In genomic region chr2:74553892-74554820, GRCh38 we compare ENCODE assay signal across 8 cellular contexts. TPM values are rescaled to one million over a fixed set of nuclear protein-coding genes. Genes with fewer than 3 reads are reported as not detected.
DNase-seq lines count a peak whose midpoint lies in the region; ATAC-seq and TF ChIP-seq lines count a peak whose summit lies in the region.

Gene DOK1 (plus strand): TSS chr2:74554720. CDS start chr2:74554755, 35 bp downstream.
A gene with protein sequence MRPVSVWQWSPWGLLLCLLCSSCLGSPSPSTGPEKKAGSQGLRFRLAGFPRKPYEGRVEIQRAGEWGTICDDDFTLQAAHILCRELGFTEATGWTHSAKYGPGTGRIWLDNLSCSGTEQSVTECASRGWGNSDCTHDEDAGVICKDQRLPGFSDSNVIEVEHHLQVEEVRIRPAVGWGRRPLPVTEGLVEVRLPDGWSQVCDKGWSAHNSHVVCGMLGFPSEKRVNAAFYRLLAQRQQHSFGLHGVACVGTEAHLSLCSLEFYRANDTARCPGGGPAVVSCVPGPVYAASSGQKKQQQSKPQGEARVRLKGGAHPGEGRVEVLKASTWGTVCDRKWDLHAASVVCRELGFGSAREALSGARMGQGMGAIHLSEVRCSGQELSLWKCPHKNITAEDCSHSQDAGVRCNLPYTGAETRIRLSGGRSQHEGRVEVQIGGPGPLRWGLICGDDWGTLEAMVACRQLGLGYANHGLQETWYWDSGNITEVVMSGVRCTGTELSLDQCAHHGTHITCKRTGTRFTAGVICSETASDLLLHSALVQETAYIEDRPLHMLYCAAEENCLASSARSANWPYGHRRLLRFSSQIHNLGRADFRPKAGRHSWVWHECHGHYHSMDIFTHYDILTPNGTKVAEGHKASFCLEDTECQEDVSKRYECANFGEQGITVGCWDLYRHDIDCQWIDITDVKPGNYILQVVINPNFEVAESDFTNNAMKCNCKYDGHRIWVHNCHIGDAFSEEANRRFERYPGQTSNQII (minus strand): TSS chr2:74553942. CDS start chr2:74552634, 1,308 bp downstream.

- H3K9ac ChIP-seq in neural cell (ENCODE audit: low read length): peak within 1 kb of the TSS; percentile 72

- no peak for TF ChIP-seq CTCF in CD4-positive, alpha-beta T cell (IDR thresholded peaks at IDR 0.05)
- TF ChIP-seq CTCF in fibroblast of the aortic adventitia (IDR thresholded peaks at IDR 0.05; ENCODE audit: insufficient read depth, low read length) (no peak), neural cell (IDR thresholded peaks at IDR 0.05; ENCODE audit: poor library complexity, severe bottlenecking) (no peak)

- intact Hi-C loops in CD4-positive, alpha-beta T cell (cut with DNase I, micrococcal nuclease): loop anchor here (1.0 to 10.0 kb wide), 3 partner anchors 24 to 101 kb away; partner anchors contain the start of genes AUP1 (in 1 of the 2), HTRA2 (in 1 of the 2) and SEMA4F (in 1 of the 2)

- H3K27me3 Mint-ChIP-seq in CD4-positive, alpha-beta T cell: peaks cover 26% of the 10 kb centered on the region
- H3K27me3 Mint-ChIP-seq in stimulated activated naive CD8-positive, alpha-beta T cell treated with anti-CD3 and anti-CD28 coated beads, Interleukin-15, amount 100 ng/mL, for 72 hours: peaks cover 39% of the 10 kb centered on the region

- no peak for TF ChIP-seq RAD21 in neural cell (conservative IDR thresholded peaks at IDR 0.05)

- H3K27ac ChIP-seq in CD4-positive, alpha-beta T cell (ENCODE audit: low read depth, low read length): peak within 1 kb of the TSS; percentile 51
- peak within 1 kb of the TSS; percentile 39 for H3K27ac ChIP-seq in neural cell (ENCODE audit: low read length)

- no peaks in the 10 kb centered on the region for H3F3A ChIP-seq in neural cell (ENCODE audit: insufficient read depth, low read length, poor library complexity, severe bottlenecking)

- H3K4me1 Mint-ChIP-seq in CD4-positive, alpha-beta T cell (ENCODE audit: low read depth): peaks cover 12% of the 10 kb centered on the region
- peaks cover 29% of the 10 kb centered on the region for H3K4me1 Mint-ChIP-seq in stimulated activated naive CD8-positive, alpha-beta T cell treated with anti-CD3 and anti-CD28 coated beads, Interleukin-15, amount 100 ng/mL, for 72 hours

- DNase-seq in CD4-positive, alpha-beta T cell: peak; percentile 58 to 82 (median 76)
- peak; percentile 96 for DNase-seq in RPMI7951 (ENCODE audit: low read depth)
- DNase-seq in activated T-helper 9 cell treated with anti-CD3 and anti-CD28 coated beads, Interleukin-2, amount 50 U/mL, for 16 hours (ENCODE audit: low read depth): peak; percentile 74
- peak; percentile 88 for DNase-seq in fibroblast of the aortic adventitia (ENCODE audit: low read depth)
- DNase-seq in stimulated activated naive CD8-positive, alpha-beta T cell treated with anti-CD3 and anti-CD28 coated beads, Interleukin-15, amount 100 ng/mL, for 72 hours: peak; percentile 86 to 91

- no peaks in the 10 kb centered on the region for H4K20me1 ChIP-seq in neural cell (ENCODE audit: insufficient read depth)

- CTCF ChIA-PET in CD4-positive, alpha-beta T cell (lab: Charles Lee): no interaction called here

- H3K9me3 Mint-ChIP-seq in CD4-positive, alpha-beta T cell: no peaks in the 10 kb centered on the region
- H3K9me3 Mint-ChIP-seq in stimulated activated naive CD8-positive, alpha-beta T cell treated with anti-CD3 and anti-CD28 coated beads, Interleukin-15, amount 100 ng/mL, for 72 hours: no peaks in the 10 kb centered on the region

- peak within 1 kb of the TSS; percentile 84 for H3K27ac Mint-ChIP-seq in CD4-positive, alpha-beta T cell
- peak within 1 kb of the TSS; percentile 84 to 95 for H3K27ac Mint-ChIP-seq in stimulated activated naive CD8-positive, alpha-beta T cell treated with anti-CD3 and anti-CD28 coated beads, Interleukin-15, amount 100 ng/mL, for 72 hours

- peaks cover 8% of the 10 kb centered on the region for H3K27me3 ChIP-seq in CD4-positive, alpha-beta T cell (ENCODE audit: control insufficient read depth, insufficient read depth, low read length)
- H3K27me3 ChIP-seq in neural cell (ENCODE audit: insufficient read depth, low read depth, low read length): peaks cover 37% of the 10 kb centered on the region

- ATAC-seq in CD4-positive, alpha-beta T cell (ENCODE audit: poor library complexity): peak; percentile 82
- ATAC-seq in GM19395 (IDR thresholded peaks at IDR 0.05; ENCODE audit: unreplicated experiment) (peak; percentile 49), HG03558 (IDR thresholded peaks at IDR 0.05; ENCODE audit: extremely low read depth, unreplicated experiment) (peak; percentile 24)
- peak; percentile 75 for ATAC-seq in stimulated activated naive CD8-positive, alpha-beta T cell treated with anti-CD3 and anti-CD28 coated beads, Interleukin-15, amount 100 ng/mL, for 72 hours

- peak; percentile 32 for TF ChIP-seq EP300 in neural cell (conservative IDR thresholded peaks at IDR 0.05; ENCODE audit: poor library complexity, severe bottlenecking)

- peak within 1 kb of the TSS; percentile 94 for H3K4me3 Mint-ChIP-seq in CD4-positive, alpha-beta T cell
- H3K4me3 Mint-ChIP-seq in stimulated activated naive CD8-positive, alpha-beta T cell treated with anti-CD3 and anti-CD28 coated beads, Interleukin-15, amount 100 ng/mL, for 72 hours: peak within 1 kb of the TSS; percentile 88 to 89

- H3K36me3 Mint-ChIP-seq in CD4-positive, alpha-beta T cell (ENCODE audit: low read depth): peaks cover 14% of the 10 kb centered on the region

- H3K79me2 ChIP-seq in neural cell (replicated peaks; ENCODE audit: insufficient read depth, low read length): no peaks in the 10 kb centered on the region

- POLR2A ChIA-PET in CD4-positive, alpha-beta T cell (lab: Charles Lee): interaction anchor here (1.3 kb wide), 1 partner anchor 96 kb away, joined by 3 read pairs; the partner anchor contains the start of gene WBP1

- H3K36me3 ChIP-seq in neural cell (ENCODE audit: insufficient read depth, low read length): no peaks in the 10 kb centered on the region

- H3K4me2 ChIP-seq in neural cell (ENCODE audit: low read length): peak within 1 kb of the TSS; percentile 48

- no peaks in the 10 kb centered on the region for H3K9me2 ChIP-seq in neural cell (ENCODE audit: insufficient read depth, low read length)

- H2AFZ ChIP-seq in neural cell (ENCODE audit: low read depth, low read length): peak within 1 kb of the TSS; percentile 79

- H3K4me3 ChIP-seq in fibroblast of the aortic adventitia (ENCODE audit: low read depth, low read length) (peak within 1 kb of the TSS; percentile 91), neural cell (ENCODE audit: low read length) (peak within 1 kb of the TSS; percentile 81)

- H3K9me3 ChIP-seq in CD4-positive, alpha-beta T cell (ENCODE audit: control insufficient read depth, low read length): no peaks in the 10 kb centered on the region
- H3K9me3 ChIP-seq in neural cell (ENCODE audit: low read length): no peaks in the 10 kb centered on the region

TF ChIP-seq in neural cell, 6 proteins besides CTCF, POLR2A, EP300 and RAD21:
- TF ChIP-seq, protein P1, sequence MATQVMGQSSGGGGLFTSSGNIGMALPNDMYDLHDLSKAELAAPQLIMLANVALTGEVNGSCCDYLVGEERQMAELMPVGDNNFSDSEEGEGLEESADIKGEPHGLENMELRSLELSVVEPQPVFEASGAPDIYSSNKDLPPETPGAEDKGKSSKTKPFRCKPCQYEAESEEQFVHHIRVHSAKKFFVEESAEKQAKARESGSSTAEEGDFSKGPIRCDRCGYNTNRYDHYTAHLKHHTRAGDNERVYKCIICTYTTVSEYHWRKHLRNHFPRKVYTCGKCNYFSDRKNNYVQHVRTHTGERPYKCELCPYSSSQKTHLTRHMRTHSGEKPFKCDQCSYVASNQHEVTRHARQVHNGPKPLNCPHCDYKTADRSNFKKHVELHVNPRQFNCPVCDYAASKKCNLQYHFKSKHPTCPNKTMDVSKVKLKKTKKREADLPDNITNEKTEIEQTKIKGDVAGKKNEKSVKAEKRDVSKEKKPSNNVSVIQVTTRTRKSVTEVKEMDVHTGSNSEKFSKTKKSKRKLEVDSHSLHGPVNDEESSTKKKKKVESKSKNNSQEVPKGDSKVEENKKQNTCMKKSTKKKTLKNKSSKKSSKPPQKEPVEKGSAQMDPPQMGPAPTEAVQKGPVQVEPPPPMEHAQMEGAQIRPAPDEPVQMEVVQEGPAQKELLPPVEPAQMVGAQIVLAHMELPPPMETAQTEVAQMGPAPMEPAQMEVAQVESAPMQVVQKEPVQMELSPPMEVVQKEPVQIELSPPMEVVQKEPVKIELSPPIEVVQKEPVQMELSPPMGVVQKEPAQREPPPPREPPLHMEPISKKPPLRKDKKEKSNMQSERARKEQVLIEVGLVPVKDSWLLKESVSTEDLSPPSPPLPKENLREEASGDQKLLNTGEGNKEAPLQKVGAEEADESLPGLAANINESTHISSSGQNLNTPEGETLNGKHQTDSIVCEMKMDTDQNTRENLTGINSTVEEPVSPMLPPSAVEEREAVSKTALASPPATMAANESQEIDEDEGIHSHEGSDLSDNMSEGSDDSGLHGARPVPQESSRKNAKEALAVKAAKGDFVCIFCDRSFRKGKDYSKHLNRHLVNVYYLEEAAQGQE (IDR thresholded peaks at IDR 0.05; ENCODE audit: borderline replicate concordance): peak; percentile 15
- no peak for TF ChIP-seq EZH2 (IDR thresholded peaks at IDR 0.05; ENCODE audit: borderline replicate concordance, insufficient read depth, low read length, poor library complexity, severe bottlenecking)

RNA-seq across cellular contexts. Expression of gene DOK1, which starts in this region (rescaled TPM):
- total RNA-seq in CD4-positive, alpha-beta T cell: 1 to 10 TPM; 3.4 to 6.0 TPM
- 1.8 and 3.1 TPM in 2 replicates for total RNA-seq in RPMI7951 (2014; rRNA removed; shearing (Covaris generic))
- 11.4 and 36.9 TPM in 2 replicates for total RNA-seq in fibroblast of the aortic adventitia (ENCODE audit: low replicate concordance)
- polyA plus RNA-seq in neural cell: 0.30 and 0.79 TPM in 2 replicates
- polyA minus RNA-seq in neural cell: 0.97 and 1.5 TPM in 2 replicates

RNA-seq across cellular contexts. Expression of the second gene that starts in this region (rescaled TPM):
- total RNA-seq in CD4-positive, alpha-beta T cell: under 1 TPM in 1 of 2 experiments, not detected in 1; 0.25 TPM
- total RNA-seq in RPMI7951 (2014; rRNA removed; shearing (Covaris generic)): 93.6 and 108 TPM in 2 replicates
- total RNA-seq in fibroblast of the aortic adventitia (ENCODE audit: low replicate concordance): 11.9 and 18.5 TPM in 2 replicates
- polyA plus RNA-seq in neural cell: 17.1 and 20.1 TPM in 2 replicates
- polyA minus RNA-seq in neural cell: 5.4 and 6.1 TPM in 2 replicates

Comparison
In these comparisons a context has a peak if more than half of its experiments do, and no peak if none do; other contexts are left out.
1. Peak in every context shown above with its lines: DNase-seq, ATAC-seq, H3K4me3 ChIP-seq and H3K27ac ChIP-seq.
2. RNA of the second gene that starts in this region (total RNA-seq): 93.6 to 108 TPM in RPMI7951 and 11.9 to 18.5 TPM in fibroblast of the aortic adventitia; 0.25 TPM in CD4-positive, alpha-beta T cell; every median in the first group is over 10 times any median in the second.
3. ATAC-seq: peak in every context shown above with its lines; median percentile 82 in CD4-positive, alpha-beta T cell; 75 in stimulated activated naive CD8-positive, alpha-beta T cell treated with anti-CD3 and anti-CD28 coated beads, Interleukin-15, amount 100 ng/mL, for 72 hours; 49 in GM19395; 24 in HG03558.